Comparison of ENCODE assay signal across 9 cellular contexts in genomic region chr12:68538722-68539614, GRCh38.
A peak's percentile ranks its signal among the peaks of the same experiment; 100 is the strongest.
DNase-seq lines count a peak whose midpoint lies in the region; ATAC-seq and TF ChIP-seq lines count a peak whose summit lies in the region.
"Had no signal": no experiment of that assay in that cellular context is flagged by ENCODE, and none has a peak within 500 bp of the region (broad histone marks: within the 10 kb centered on the region; RNA-seq: fewer than 3 reads in every experiment).

No MANE protein-coding gene starts in this region.

- no peak for TF ChIP-seq CTCF in natural killer cell (IDR thresholded peaks at IDR 0.05)
- no peak for TF ChIP-seq CTCF in tibial artery (IDR thresholded peaks at IDR 0.05)

- no peaks in the 10 kb centered on the region for H3K36me3 ChIP-seq in tibial artery
- H3K36me3 ChIP-seq: neutrophil had no signal

- H3K27ac ChIP-seq in tibial artery = peak overlapping the region; percentile 59 to 75
- H3K27ac ChIP-seq: neutrophil had no signal

- no peaks in the 10 kb centered on the region for H3K9me3 ChIP-seq in tibial artery
- H3K9me3 ChIP-seq: neutrophil had no signal

- peak; percentile 85 to 94 (median 89) for ATAC-seq in natural killer cell
- no peak for ATAC-seq in HG03520 (IDR thresholded peaks at IDR 0.05; ENCODE audit: unreplicated experiment)

- DNase-seq in EH (ENCODE audit: low read depth) = peak; percentile 84
- peak; percentile 25 to 29 for DNase-seq in Kasumi-1 (lab: John Stamatoyannopoulos, UW)
- peak; percentile 22 for DNase-seq in activated CD4-positive, alpha-beta T cell treated with anti-CD3 and anti-CD28 coated beads for 1 hour
- peak; percentile 12 for DNase-seq in effector CD4-positive, alpha-beta T cell
- peak; percentile 57 for DNase-seq in natural killer cell
- DNase-seq in tibial artery = peak; percentile 55 to 75
- no peak for DNase-seq in retina

- H3K4me3 ChIP-seq in tibial artery = peak overlapping the region; percentile 35 to 36

- H3K4me1 Mint-ChIP-seq in natural killer cell = peaks cover 43 to 59% of the 10 kb centered on the region in 2 donors

- H3K27me3 ChIP-seq in tibial artery = no peaks in the 10 kb centered on the region
- H3K27me3 ChIP-seq: neutrophil had no signal

- H3K27ac Mint-ChIP-seq in natural killer cell = peak overlapping the region; percentile 75 to 80

- peak overlapping the region; percentile 83 for H3K4me3 Mint-ChIP-seq in natural killer cell

- no peaks in the 10 kb centered on the region for H3K27me3 Mint-ChIP-seq in natural killer cell (ENCODE audit: low read depth in 2 of 2)

- peaks cover 0 to 25% (median 8%) of the 10 kb centered on the region in 4 donors for H3K4me1 ChIP-seq in tibial artery

- H3K9me3 Mint-ChIP-seq in natural killer cell = peaks cover 4% of the 10 kb centered on the region in 2 donors

- H3K36me3 Mint-ChIP-seq in natural killer cell = peaks cover 6% of the 10 kb centered on the region

- intact Hi-C loops in natural killer cell (cut with micrococcal nuclease) = loop anchor here (1.0 to 5.0 kb wide), 8 partner anchors 42 to 207 kb away; partner anchors contain the start of genes MDM1, NUP107 and RAP1B
- intact Hi-C loops in tibial artery (cut with DNase I; ENCODE audit: low total_unique reads) = no loop called here
